In genomic region chr12:57809425-57809824, GRCh38 we compare ENCODE assay signal across 1 cellular context.
TF ChIP-seq lines count a peak whose summit lies in the region.

No MANE protein-coding gene starts in this region.

TF ChIP-seq in A549, 52 proteins besides CTCF, POLR2A, EP300 and RAD21:
- TF ChIP-seq NR3C1 (IDR thresholded peaks at IDR 0.05) (no peak), RFX5 (IDR thresholded peaks at IDR 0.05) (no peak), GATA3 (IDR thresholded peaks at IDR 0.05; ENCODE audit: borderline replicate concordance) (no peak), ELK1 (IDR thresholded peaks at IDR 0.05; ENCODE audit: low read depth, low read length) (no peak), EHF (CRISPR knock-in tag; IDR thresholded peaks at IDR 0.05) (no peak), CEBPB (IDR thresholded peaks at IDR 0.05) (no peak), SREBF2 (IDR thresholded peaks at IDR 0.05) (no peak), KDM5A (IDR thresholded peaks at IDR 0.05) (no peak), KDM1A (IDR thresholded peaks at IDR 0.05; ENCODE audit: low read depth) (no peak), MAZ (IDR thresholded peaks at IDR 0.05; ENCODE audit: borderline replicate concordance, low read depth, low read length) (no peak), USF2 (IDR thresholded peaks at IDR 0.05) (no peak), ZC3H11A (IDR thresholded peaks at IDR 0.05) (no peak), NPAS2 (CRISPR knock-in tag; IDR thresholded peaks at IDR 0.05; ENCODE audit: borderline replicate concordance) (no peak), MYC (IDR thresholded peaks at IDR 0.05; ENCODE audit: borderline replicate concordance, low read length) (no peak), ESRRA (IDR thresholded peaks at IDR 0.05; ENCODE audit: borderline replicate concordance, low read length) (no peak), HES2 (IDR thresholded peaks at IDR 0.05) (no peak), MAFK (IDR thresholded peaks at IDR 0.05; ENCODE audit: partially characterized antibody) (no peak), RCOR1 (IDR thresholded peaks at IDR 0.05; ENCODE audit: low read depth, low read length) (no peak), POLR2AphosphoS2 (conservative IDR thresholded peaks at IDR 0.05; ENCODE audit: low read length) (no peak), JUN (IDR thresholded peaks at IDR 0.05) (no peak)
